ENCODE assay signal across 8 cellular contexts in genomic region chrX:71870337-71871098, GRCh38. TPM values are rescaled to one million over a fixed set of nuclear protein-coding genes. Genes with fewer than 3 reads are reported as not detected.
DNase-seq lines count a peak whose midpoint lies in the region; ATAC-seq and TF ChIP-seq lines count a peak whose summit lies in the region.

No MANE protein-coding gene starts in this region.

- H3K36me3 ChIP-seq in GM06990 (ENCODE audit: control insufficient read depth, insufficient read depth, low read length) (no peaks in the 10 kb centered on the region), Karpas-422 (ENCODE audit: insufficient read depth, low read length) (no peaks in the 10 kb centered on the region), stomach (no peaks in the 10 kb centered on the region)

- no peak for DNase-seq in GM06990 (ENCODE audit: extremely low read depth, insufficient read length)
- DNase-seq in Karpas-422: peak; percentile 83
- peak; percentile 4 for DNase-seq in activated naive CD8-positive, alpha-beta T cell treated with anti-CD3 and anti-CD28 coated beads for 36 hours
- DNase-seq in myocyte (ENCODE audit: low read depth): peak; percentile 9
- no peak for DNase-seq in MV-4-11 (lab: John Stamatoyannopoulos, UW)
- DNase-seq in stomach: no peak
- no peak for DNase-seq in COLO829 (ENCODE audit: low spot score)

- H3K4me3 Mint-ChIP-seq in activated naive CD8-positive, alpha-beta T cell treated with anti-CD3 and anti-CD28 coated beads for 36 hours: no peak overlapping the region

- no peaks in the 10 kb centered on the region for H3K9me2 ChIP-seq in Karpas-422 (replicated peaks; ENCODE audit: insufficient read depth, low read length)

- H3K27me3 ChIP-seq in GM06990 (replicated peaks; ENCODE audit: control insufficient read depth, insufficient read depth, low read length): no peaks in the 10 kb centered on the region
- H3K27me3 ChIP-seq in Karpas-422 (ENCODE audit: low read length): no peaks in the 10 kb centered on the region
- peaks cover 0 to 32% (median 0%) of the 10 kb centered on the region in 3 donors for H3K27me3 ChIP-seq in stomach

- H3K4me3 ChIP-seq in GM06990 (replicated peaks; ENCODE audit: low read depth, low read length): no peak overlapping the region
- H3K4me3 ChIP-seq in Karpas-422 (ENCODE audit: low read length): no peak overlapping the region
- no peak overlapping the region for H3K4me3 ChIP-seq in stomach

- ATAC-seq in GM18519 (IDR thresholded peaks at IDR 0.05; ENCODE audit: low FRiP score, unreplicated experiment): no peak

- no peaks in the 10 kb centered on the region for H3K9me3 ChIP-seq in Karpas-422 (ENCODE audit: low read length)
- H3K9me3 ChIP-seq in stomach: no peaks in the 10 kb centered on the region

- H3K27ac ChIP-seq in Karpas-422 (ENCODE audit: low read length): no peak overlapping the region
- no peak overlapping the region for H3K27ac ChIP-seq in stomach

- no peak overlapping the region for H3K27ac Mint-ChIP-seq in activated naive CD8-positive, alpha-beta T cell treated with anti-CD3 and anti-CD28 coated beads for 36 hours

- TF ChIP-seq CTCF in GM06990 (IDR thresholded peaks at IDR 0.05; ENCODE audit: insufficient read depth, low read length, poor library complexity, severe bottlenecking): peak; percentile 37
- TF ChIP-seq CTCF in stomach (IDR thresholded peaks at IDR 0.05): no peak

- H2AFZ ChIP-seq in Karpas-422 (ENCODE audit: low read length): no peak overlapping the region

- H3K9ac ChIP-seq in Karpas-422 (ENCODE audit: low read length): no peak overlapping the region

- intact Hi-C loops in stomach (cut with DNase I; ENCODE audit: low total_unique reads): no loop called here

- H3K9me3 Mint-ChIP-seq in activated naive CD8-positive, alpha-beta T cell treated with anti-CD3 and anti-CD28 coated beads for 36 hours: no peaks in the 10 kb centered on the region

- H4K20me1 ChIP-seq in Karpas-422 (ENCODE audit: insufficient read depth, low read depth, low read length): no peaks in the 10 kb centered on the region

- no peak for TF ChIP-seq EP300 in stomach (IDR thresholded peaks at IDR 0.05)

- no peaks in the 10 kb centered on the region for H3K79me2 ChIP-seq in Karpas-422 (ENCODE audit: low read length)

- no peak for TF ChIP-seq POLR2A in stomach (IDR thresholded peaks at IDR 0.05)

- H3K36me3 Mint-ChIP-seq in activated naive CD8-positive, alpha-beta T cell treated with anti-CD3 and anti-CD28 coated beads for 36 hours: no peaks in the 10 kb centered on the region

- WGBS in stomach, 5 donors: 60 to 90% (median 69%) methylated on average over 5 to 11 of the region's 11 CpGs

- no peak overlapping the region for H3K4me2 ChIP-seq in Karpas-422 (ENCODE audit: low read depth, low read length, poor library complexity, severe bottlenecking)

- H3K4me1 ChIP-seq in Karpas-422 (ENCODE audit: low read length): no peaks in the 10 kb centered on the region
- no peaks in the 10 kb centered on the region for H3K4me1 ChIP-seq in stomach

- peaks cover 23% of the 10 kb centered on the region for H3K27me3 Mint-ChIP-seq in activated naive CD8-positive, alpha-beta T cell treated with anti-CD3 and anti-CD28 coated beads for 36 hours

- H3K4me1 Mint-ChIP-seq in activated naive CD8-positive, alpha-beta T cell treated with anti-CD3 and anti-CD28 coated beads for 36 hours: peaks cover 11% of the 10 kb centered on the region

RNA-seq across cellular contexts. Expression of gene NHSL2, which starts 40.1 kb away (rescaled TPM):
- total RNA-seq in Karpas-422 (2014; rRNA removed; shearing (Covaris generic); ENCODE audit: low replicate concordance): not detected in 2 replicates
- under 1 TPM; 0.10 to 0.31 TPM for total RNA-seq in activated naive CD8-positive, alpha-beta T cell treated with anti-CD3 and anti-CD28 coated beads for 36 hours
- total RNA-seq in myocyte (0.19 and 0.21 TPM in 2 replicates), stomach (1 to 10 TPM in 4 of 5 donors, under 1 TPM in 1; under 0.01 to 6.4 (median 2.9) TPM)
- 0.08 TPM for polyA plus RNA-seq in myocyte (2012)
- under 1 TPM; 0.46 to 0.73 (median 0.68) TPM for polyA plus RNA-seq in stomach

Comparison
In these comparisons a context has a peak if more than half of its experiments do, and no peak if none do; other contexts are left out.
1. DNase-seq: peak in Karpas-422 (single experiment), activated naive CD8-positive, alpha-beta T cell treated with anti-CD3 and anti-CD28 coated beads for 36 hours (single experiment) and myocyte (single experiment); none in GM06990 (single experiment), MV-4-11 (single experiment), stomach (single experiment) and COLO829 (single experiment).